In genomic region chr15:85840079-85840801, GRCh38 we compare ENCODE assay signal across 8 cellular contexts. TPM values are rescaled to one million over a fixed set of nuclear protein-coding genes. Genes with fewer than 3 reads are reported as not detected.
DNase-seq lines count a peak whose midpoint lies in the region; ATAC-seq, FAIRE-seq and TF ChIP-seq lines count a peak whose summit lies in the region.

No MANE protein-coding gene starts in this region.

- H3K4me1 ChIP-seq in BE2C (no peaks in the 10 kb centered on the region), HepG2 (ENCODE audit: insufficient read depth, low read length) (peaks cover 41% of the 10 kb centered on the region)

- TF ChIP-seq EP300 in HepG2 (IDR thresholded peaks at IDR 0.05; ENCODE audit: low read depth in 2 of 2, low read length in 2 of 2) (peak in 1 of 2 experiments; percentile 60; a peak in 2 of 4 replicates), HepG2 (CRISPR knock-in tag; IDR thresholded peaks at IDR 0.05; ENCODE audit: borderline replicate concordance) (peak; percentile 64; the same call in 1 of the 2 replicates)

- TF ChIP-seq POLR2A in HepG2 (IDR thresholded peaks at IDR 0.05; ENCODE audit: insufficient read depth in 1 of 2, low read depth in 2 of 2, low read length in 2 of 2) = 0 out of 4 replicates have a peak, but pooled peaks of 1 of the 2 experiments have one; percentile 21

- H3K9ac ChIP-seq in HepG2 (ENCODE audit: insufficient read depth, low read depth, low read length) = no peak overlapping the region

- TF ChIP-seq CTCF in BE2C (IDR thresholded peaks at IDR 0.05; ENCODE audit: low read depth, low read length) (peak; percentile 92), HepG2 (CRISPR knock-in tag; IDR thresholded peaks at IDR 0.05) (peak; percentile 97)

- TF ChIP-seq RAD21 in HepG2 (CRISPR knock-in tag; IDR thresholded peaks at IDR 0.05) = peak; percentile 97

- H3K36me3 Mint-ChIP-seq in activated CD4-positive, alpha-beta T cell treated with anti-CD3 and anti-CD28 coated beads, Interleukin-2, amount 10 ng/mL, durations not matched to agents 7 days and 5 days (ENCODE audit: low read depth) = no peaks in the 10 kb centered on the region

- H3K79me2 ChIP-seq in HepG2 (ENCODE audit: insufficient read depth, low read length) = no peaks in the 10 kb centered on the region

- peak; percentile 91 for DNase-seq in BE2C
- DNase-seq in NCI-H510A (lab: John Stamatoyannopoulos, UW) = peak; percentile 59
- peak; percentile 77 for DNase-seq in activated CD4-positive, alpha-beta T cell treated with anti-CD3 and anti-CD28 coated beads, Interleukin-2, amount 10 ng/mL, durations not matched to agents 7 days and 5 days
- DNase-seq in dedifferentiated amniotic fluid mesenchymal stem cell (ENCODE audit: extremely low spot score) = peak; percentile 53
- peak; percentile 85 for DNase-seq in HepG2 (ENCODE audit: low spot score)
- DNase-seq in stimulated activated CD4-positive, alpha-beta T cell treated with anti-CD3 and anti-CD28 coated beads, Interleukin-4, amount 100 ng/mL, for 24 hours = peak; percentile 82

- H3K4me3 Mint-ChIP-seq in activated CD4-positive, alpha-beta T cell treated with anti-CD3 and anti-CD28 coated beads, Interleukin-2, amount 10 ng/mL, durations not matched to agents 7 days and 5 days = peak overlapping the region; percentile 44

- H3K4me3 ChIP-seq in BE2C (ENCODE audit: low read depth, low read length) (peak overlapping the region; percentile 43), HepG2 (replicated peaks in 1 of 3; ENCODE audit: insufficient read depth in 1 of 3, low read depth in 2 of 3, low read length in 3 of 3) (peak overlapping the region; percentile 24 to 52 (median 41))

- peaks cover 10% of the 10 kb centered on the region for H3K27me3 Mint-ChIP-seq in activated CD4-positive, alpha-beta T cell treated with anti-CD3 and anti-CD28 coated beads, Interleukin-2, amount 10 ng/mL, durations not matched to agents 7 days and 5 days

- H4K20me1 ChIP-seq in HepG2 (ENCODE audit: insufficient read depth, low read length) = no peaks in the 10 kb centered on the region

- H3K36me3 ChIP-seq in BE2C (no peaks in the 10 kb centered on the region), HepG2 (replicated peaks in 1 of 2; ENCODE audit: control insufficient read depth in 1 of 2, insufficient read depth in 2 of 2, low read length in 2 of 2) (no peaks in the 10 kb centered on the region)

- H3K4me2 ChIP-seq in HepG2 (ENCODE audit: low read depth, low read length) = peak overlapping the region; percentile 80

- H3K4me1 Mint-ChIP-seq in activated CD4-positive, alpha-beta T cell treated with anti-CD3 and anti-CD28 coated beads, Interleukin-2, amount 10 ng/mL, durations not matched to agents 7 days and 5 days = peaks cover 2% of the 10 kb centered on the region

- ATAC-seq in GM19043 (IDR thresholded peaks at IDR 0.05; ENCODE audit: low read depth, unreplicated experiment) = peak; percentile 99
- peak; percentile 97 for ATAC-seq in HG03354 (IDR thresholded peaks at IDR 0.05; ENCODE audit: poor library complexity, severe bottlenecking, unreplicated experiment)
- ATAC-seq in HepG2 = peak; percentile 96

- no peak overlapping the region for H2AFZ ChIP-seq in HepG2 (ENCODE audit: low read length)

- H3K27me3 ChIP-seq in BE2C (no peaks in the 10 kb centered on the region), HepG2 (ENCODE audit: control insufficient read depth in 1 of 2, insufficient read depth in 2 of 2, low read length in 2 of 2) (peaks cover 0 to 2% of the 10 kb centered on the region in 2 experiments; a peak in 2 of 5 replicates)

- no peak overlapping the region for H3K27ac ChIP-seq in HepG2 (ENCODE audit: extremely low read length, insufficient read depth, low read length)

- intact Hi-C loops in HepG2 (cut with micrococcal nuclease; ENCODE audit: unreplicated experiment) = loop anchor here (1.0 kb wide), 2 partner anchors 38 to 110 kb away; no protein-coding TSS in a partner anchor

- BruUV-seq in HepG2 (replicated peaks; lab: Mats Ljungman, UMichigan) = no TSS peak

- H3K9me3 Mint-ChIP-seq in activated CD4-positive, alpha-beta T cell treated with anti-CD3 and anti-CD28 coated beads, Interleukin-2, amount 10 ng/mL, durations not matched to agents 7 days and 5 days = no peaks in the 10 kb centered on the region

- WGBS in HepG2 (ENCODE audit: low lambda C conversion rate) = 2% methylated on average over 20 of the region's 32 CpGs

- in situ Hi-C loops in HepG2 (cut with HindIII; ENCODE audit: extremely low pct_ligation_motif_present, low pct_unique_long_range_greater_than_20kb) = loop anchor here (25.0 kb wide), 2 partner anchors 228 to 553 kb away; no protein-coding TSS in a partner anchor

- peak; percentile 69 for FAIRE-seq in HepG2 (lab: Jason Lieb, UNC)

- no peaks in the 10 kb centered on the region; the same call in 1 of the 2 replicates for H3K9me3 ChIP-seq in BE2C
- no peaks in the 10 kb centered on the region for H3K9me3 ChIP-seq in HepG2 (ENCODE audit: low read length)

- CTCF ChIA-PET in activated CD4-positive, alpha-beta T cell treated with anti-CD3 and anti-CD28 coated beads, Interleukin-2, amount 10 ng/mL, durations not matched to agents 7 days and 5 days (lab: Charles Lee) = interaction anchor here (0.7 to 1.4 kb wide), 6 partner anchors 18 to 542 kb away, joined by 3 to 4 read pairs (median 3); no protein-coding TSS in a partner anchor
- CTCF ChIA-PET in HepG2 (lab: Yijun Ruan, JAX; ENCODE audit: low intra/inter-chr PET ratio, low total read pairs) = interaction anchor here (1.4 to 1.6 kb wide), 2 partner anchors 40 to 110 kb away, joined by 4 to 14 read pairs; no protein-coding TSS in a partner anchor

- POLR2A ChIA-PET in activated CD4-positive, alpha-beta T cell treated with anti-CD3 and anti-CD28 coated beads, Interleukin-2, amount 10 ng/mL, durations not matched to agents 7 days and 5 days (lab: Charles Lee) = no interaction called here
- POLR2A ChIA-PET in HepG2 (lab: Yijun Ruan, JAX) = interaction anchor here (0.8 kb wide), 2 partner anchors 40 to 132 kb away, joined by 3 read pairs; no protein-coding TSS in a partner anchor

- H3K27ac Mint-ChIP-seq in activated CD4-positive, alpha-beta T cell treated with anti-CD3 and anti-CD28 coated beads, Interleukin-2, amount 10 ng/mL, durations not matched to agents 7 days and 5 days = no peak overlapping the region

TF ChIP-seq in HepG2, 621 proteins besides CTCF, POLR2A, EP300 and RAD21 (continues in another document):
- no peak for TF ChIP-seq NONO (IDR thresholded peaks at IDR 0.05)
- peak; percentile 88 for TF ChIP-seq NONO (CRISPR knock-in tag; conservative IDR thresholded peaks at IDR 0.05)
- peak; percentile 67; the same call in 1 of the 2 replicates for TF ChIP-seq ZNF431 (CRISPR knock-in tag; IDR thresholded peaks at IDR 0.05; ENCODE audit: borderline replicate concordance, low read depth)

RNA-seq across cellular contexts. Expression of gene KLHL25, which starts 45.5 kb away (rescaled TPM):
- polyA plus RNA-seq in BE2C (2012; ENCODE audit: insufficient read depth, insufficient read length, low read depth) = 9.0 TPM
- total RNA-seq in activated CD4-positive, alpha-beta T cell treated with anti-CD3 and anti-CD28 coated beads, Interleukin-2, amount 10 ng/mL, durations not matched to agents 7 days and 5 days = 1 to 10 TPM; 7.4 to 8.0 TPM
- total RNA-seq in HepG2 (2016; rRNA removed; fragmentation: Illumina TruSeq; extraction: Trizol) = 7.4 and 8.2 TPM in 2 replicates
- total RNA-seq in HepG2 (2016; cell fraction: cytosol; rRNA removed; fragmentation: Illumina TruSeq; extraction: Trizol; ENCODE audit: low read depth) = 2.2 TPM in 2 replicates
- total RNA-seq in HepG2 (2016; cell fraction: insoluble cytoplasmic fraction; rRNA removed; fragmentation: Illumina TruSeq; extraction: Trizol) = 6.6 and 8.0 TPM in 2 replicates
- 4.1 and 4.3 TPM in 2 replicates for total RNA-seq in HepG2 (2016; cell fraction: membrane; rRNA removed; fragmentation: Illumina TruSeq; extraction: Trizol)
- 6.8 and 7.2 TPM in 2 replicates for total RNA-seq in HepG2 (2016; cell fraction: nucleus; rRNA removed; fragmentation: Illumina TruSeq; extraction: Trizol)
- 3.7 and 5.2 TPM in 2 replicates for polyA plus RNA-seq in HepG2 (2011; rRNA removed)
- 3.2 and 4.8 TPM in 2 replicates for polyA plus RNA-seq in HepG2 (2011; cell fraction: cytosol; rRNA removed)
- 9.9 and 10.8 TPM in 2 replicates for polyA plus RNA-seq in HepG2 (2011; cell fraction: nucleus; rRNA removed)
- 2.3 and 3.1 TPM in 2 replicates for polyA plus RNA-seq in HepG2 (2012)
- polyA plus RNA-seq in HepG2 (2016; cell fraction: cytosol; fragmentation: Illumina TruSeq; extraction: Trizol; ENCODE audit: low read depth) = 1.0 and 1.1 TPM in 2 replicates
- 5.4 and 5.9 TPM in 2 replicates for polyA plus RNA-seq in HepG2 (2016; cell fraction: insoluble cytoplasmic fraction; fragmentation: Illumina TruSeq; extraction: Trizol; ENCODE audit: low read depth)
- 1.7 and 2.0 TPM in 2 replicates for polyA plus RNA-seq in HepG2 (2016; cell fraction: membrane; fragmentation: Illumina TruSeq; extraction: Trizol; ENCODE audit: low read depth)
- polyA plus RNA-seq in HepG2 (2016; cell fraction: nucleus; fragmentation: Illumina TruSeq; extraction: Trizol; ENCODE audit: insufficient read depth, low read depth) = 8.0 TPM in 2 replicates
- 9.9 and 14.9 TPM in 2 replicates for polyA minus RNA-seq in HepG2 (2011; rRNA and poly(A)+ RNA removed; ENCODE audit: low replicate concordance)
- 3.3 and 4.0 TPM in 2 replicates for polyA minus RNA-seq in HepG2 (2011; cell fraction: cytosol; rRNA and poly(A)+ RNA removed)
- polyA minus RNA-seq in HepG2 (2011; cell fraction: nucleus; rRNA and poly(A)+ RNA removed) = 6.2 and 6.7 TPM in 2 replicates
